ENCODE assay signal across 10 cellular contexts in the genomic region with DNA sequence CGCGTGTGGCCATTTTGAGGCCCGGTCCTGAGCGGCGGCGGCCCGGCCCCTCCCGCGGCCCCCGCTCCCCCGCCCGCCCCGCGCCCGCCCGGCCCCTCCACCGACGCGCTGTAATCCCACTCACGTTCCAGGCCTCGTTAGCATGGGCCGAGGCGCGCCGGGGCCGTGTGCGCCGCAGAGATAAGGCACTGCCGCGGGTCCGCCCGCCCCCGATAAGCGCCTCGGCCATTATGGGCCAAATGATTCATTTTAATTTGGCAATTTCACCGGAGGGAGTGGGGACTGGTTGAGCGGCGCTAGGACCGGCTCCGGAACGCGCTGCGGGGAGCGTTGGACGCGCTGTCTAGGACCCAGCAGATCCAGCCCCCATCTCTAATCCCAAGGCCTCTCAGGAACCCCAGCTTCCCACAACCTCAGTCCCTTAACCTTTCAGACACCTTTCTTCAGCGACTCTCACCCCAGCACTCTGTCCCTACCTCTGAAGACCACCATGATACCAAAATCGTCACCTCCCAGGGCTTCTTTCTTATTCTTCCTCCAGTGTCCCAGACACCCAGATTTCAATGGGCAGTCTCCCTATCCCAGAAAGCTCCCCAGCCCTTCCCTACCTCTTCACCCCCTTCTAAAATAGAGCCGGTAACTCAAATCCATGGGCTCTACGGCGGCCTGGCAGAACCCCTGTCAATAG. TPM values are rescaled to one million over a fixed set of nuclear protein-coding genes. Genes with fewer than 3 reads are reported as not detected.
A peak's percentile ranks its signal among the peaks of the same experiment; 100 is the strongest.
DNase-seq lines count a peak whose midpoint lies in the region; ATAC-seq and TF ChIP-seq lines count a peak whose summit lies in the region.
"Had no signal": no experiment of that assay in that cellular context is flagged by ENCODE, and none has a peak within 500 bp of the region (broad histone marks: within the 10 kb centered on the region; RNA-seq: fewer than 3 reads in every experiment).

TAL1 (minus strand) TSS at position 39 of the 688 bp plus-strand sequence. CDS start 6,337 bp downstream, outside the sequence.

- H3K4me1 Mint-ChIP-seq in CD8-positive, alpha-beta T cell (ENCODE audit: low read depth), result peaks cover 20% of the 10 kb centered on the region

- peak within 1 kb of the TSS; percentile 60 for H3K4me3 ChIP-seq in CD8-positive, alpha-beta T cell (ENCODE audit: low read depth, low read length)
- H3K4me3 ChIP-seq in fibroblast of villous mesenchyme (ENCODE audit: low read depth, low read length), result peak within 1 kb of the TSS; percentile 30
- no peak within 1 kb of the TSS for H3K4me3 ChIP-seq in osteoblast (ENCODE audit: insufficient read depth, low read length)

- ATAC-seq in CD8-positive, alpha-beta T cell, result no peak

- no peaks in the 10 kb centered on the region for H3K36me3 Mint-ChIP-seq in CD8-positive, alpha-beta T cell

- H3K27me3 ChIP-seq in CD8-positive, alpha-beta T cell (ENCODE audit: insufficient read depth, low read length), result peaks cover 53% of the 10 kb centered on the region
- peaks cover 76% of the 10 kb centered on the region for H3K27me3 ChIP-seq in osteoblast (ENCODE audit: insufficient read depth, low read length)

- peak within 1 kb of the TSS; percentile 63 for H3K4me2 ChIP-seq in osteoblast (ENCODE audit: insufficient read depth, low read length)

- no peak within 1 kb of the TSS for H3K27ac Mint-ChIP-seq in CD8-positive, alpha-beta T cell

- H3K27me3 Mint-ChIP-seq in CD8-positive, alpha-beta T cell (ENCODE audit: low read depth), result peaks cover 74% of the 10 kb centered on the region

- H4K20me1 ChIP-seq in osteoblast (ENCODE audit: insufficient read depth, low read length), result peaks cover 12% of the 10 kb centered on the region

- TF ChIP-seq CTCF in CD8-positive, alpha-beta T cell (IDR thresholded peaks at IDR 0.05), result no peak
- TF ChIP-seq CTCF in fibroblast of villous mesenchyme (IDR thresholded peaks at IDR 0.05; ENCODE audit: insufficient read depth, low read depth, low read length) (no peak), osteoblast (IDR thresholded peaks at IDR 0.05; ENCODE audit: extremely low read depth, low read depth, low read length) (no peak)

- peaks cover 28% of the 10 kb centered on the region for H3K4me1 ChIP-seq in CD8-positive, alpha-beta T cell (ENCODE audit: insufficient read depth, low read length)
- no peaks in the 10 kb centered on the region for H3K4me1 ChIP-seq in osteoblast (ENCODE audit: insufficient read depth, low read length)

- no peak for DNase-seq in CD8-positive, alpha-beta T cell
- peak; percentile 89 for DNase-seq in UCSD-AML1 (lab: John Stamatoyannopoulos, UW; ENCODE audit: unreplicated experiment)
- no peak for DNase-seq in fibroblast of villous mesenchyme (ENCODE audit: low read depth)
- DNase-seq in osteoblast (ENCODE audit: insufficient read length, low spot score, missing footprints), result no peak
- DNase-seq in NCI-H1105 (lab: John Stamatoyannopoulos, UW), result no peak
- no peak for DNase-seq in COR-L47 (lab: John Stamatoyannopoulos, UW)
- no peak for DNase-seq in NOMO-1 treated with DMSO at 0.1 percent for 48 hours (lab: John Stamatoyannopoulos, UW; ENCODE audit: unreplicated experiment)
- no peak for DNase-seq in T1000 (lab: John Stamatoyannopoulos, UW)
- DNase-seq: cerebellar nuclear complex, NCI-H1092 had no signal

- no peaks in the 10 kb centered on the region for H3K36me3 ChIP-seq in CD8-positive, alpha-beta T cell (ENCODE audit: insufficient read depth, low read length)
- H3K36me3 ChIP-seq in osteoblast (ENCODE audit: insufficient read depth, low read length), result no peaks in the 10 kb centered on the region

- H2AFZ ChIP-seq in osteoblast (ENCODE audit: low read length), result no peak within 1 kb of the TSS

- POLR2A ChIA-PET in CD8-positive, alpha-beta T cell (lab: Charles Lee), result no interaction called here

- intact Hi-C loops in CD8-positive, alpha-beta T cell (cut with DNase I, micrococcal nuclease), result no loop called here

- no peak within 1 kb of the TSS for H3K27ac ChIP-seq in CD8-positive, alpha-beta T cell (ENCODE audit: low read depth, low read length)
- no peak within 1 kb of the TSS for H3K27ac ChIP-seq in osteoblast (ENCODE audit: low read depth, low read length)

- no peaks in the 10 kb centered on the region for H3K79me2 ChIP-seq in osteoblast (ENCODE audit: insufficient read depth, low read length)

- CTCF ChIA-PET in CD8-positive, alpha-beta T cell (lab: Charles Lee), result no interaction called here

- no peaks in the 10 kb centered on the region for H3K9me3 Mint-ChIP-seq in CD8-positive, alpha-beta T cell

- H3K9me3 ChIP-seq in CD8-positive, alpha-beta T cell (ENCODE audit: low read length), result no peaks in the 10 kb centered on the region
- no peaks in the 10 kb centered on the region for H3K9me3 ChIP-seq in osteoblast (ENCODE audit: low read depth, low read length)

- H3K4me3 Mint-ChIP-seq in CD8-positive, alpha-beta T cell, result peak within 1 kb of the TSS; percentile 69

RNA-seq across cellular contexts. Expression of gene TAL1, which starts in this region (rescaled TPM):
- not detected for total RNA-seq in CD8-positive, alpha-beta T cell
- 0.32 TPM in 1 of 2 replicates, not detected in the other for total RNA-seq in fibroblast of villous mesenchyme
- total RNA-seq in osteoblast, result not detected in 2 replicates
